ENCODE assay signal across 1 cellular context in the genomic region with DNA sequence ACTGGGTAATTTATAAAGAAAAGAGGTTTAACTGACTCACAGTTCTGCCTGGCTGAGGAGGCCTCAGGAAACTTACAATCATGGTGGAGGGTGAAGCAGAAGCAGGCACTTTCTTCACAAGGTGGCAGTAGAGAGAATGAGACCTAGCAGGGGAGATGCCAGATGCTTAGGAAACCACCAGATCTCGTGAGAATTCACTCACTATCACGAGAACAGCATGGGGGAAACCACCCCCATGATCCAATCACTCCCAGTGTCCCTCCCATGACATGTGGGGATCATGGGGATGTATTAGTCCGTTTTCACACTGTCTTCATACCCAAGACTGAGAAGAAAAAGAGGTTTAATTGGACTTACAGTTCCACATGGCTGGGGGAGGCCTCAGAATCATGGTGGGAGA.
TF ChIP-seq lines count a peak whose summit lies in the region.

No MANE protein-coding gene starts in this region.

TF ChIP-seq in K562, 482 proteins besides CTCF, POLR2A, EP300 and RAD21 (continued from another document):
- TF ChIP-seq, protein P1, sequence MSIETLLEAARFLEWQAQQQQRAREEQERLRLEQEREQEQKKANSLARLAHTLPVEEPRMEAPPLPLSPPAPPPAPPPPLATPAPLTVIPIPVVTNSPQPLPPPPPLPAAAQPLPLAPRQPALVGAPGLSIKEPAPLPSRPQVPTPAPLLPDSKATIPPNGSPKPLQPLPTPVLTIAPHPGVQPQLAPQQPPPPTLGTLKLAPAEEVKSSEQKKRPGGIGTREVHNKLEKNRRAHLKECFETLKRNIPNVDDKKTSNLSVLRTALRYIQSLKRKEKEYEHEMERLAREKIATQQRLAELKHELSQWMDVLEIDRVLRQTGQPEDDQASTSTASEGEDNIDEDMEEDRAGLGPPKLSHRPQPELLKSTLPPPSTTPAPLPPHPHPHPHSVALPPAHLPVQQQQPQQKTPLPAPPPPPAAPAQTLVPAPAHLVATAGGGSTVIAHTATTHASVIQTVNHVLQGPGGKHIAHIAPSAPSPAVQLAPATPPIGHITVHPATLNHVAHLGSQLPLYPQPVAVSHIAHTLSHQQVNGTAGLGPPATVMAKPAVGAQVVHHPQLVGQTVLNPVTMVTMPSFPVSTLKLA (conservative IDR thresholded peaks at IDR 0.05), result peak in 1 of 2 experiments; percentile 60; a peak in 2 of 4 replicates
- TF ChIP-seq ESRRA (IDR thresholded peaks at IDR 0.05; ENCODE audit: borderline replicate concordance, low read depth) (peak; percentile 20; the same call in 1 of the 2 replicates), CHD2 (IDR thresholded peaks at IDR 0.05; ENCODE audit: low read depth, low read length) (peak; percentile 95), CC2D1A (IDR thresholded peaks at IDR 0.05) (peak; percentile 35; the same call in 1 of the 2 replicates), ARHGAP35 (IDR thresholded peaks at IDR 0.05; ENCODE audit: partially characterized antibody) (peak; percentile 88), PKNOX1 (IDR thresholded peaks at IDR 0.05) (peak; percentile 49; the same call in 1 of the 2 replicates), L3MBTL2 (IDR thresholded peaks at IDR 0.05) (peak; percentile 54; the same call in 1 of the 2 replicates), EHMT2 (IDR thresholded peaks at IDR 0.05) (peak; percentile 57; the same call in 1 of the 2 replicates), TRIM24 (IDR thresholded peaks at IDR 0.05) (peak; percentile 25 to 40; a peak in 1 of 4 replicates), ZHX1 (conservative IDR thresholded peaks at IDR 0.05; ENCODE audit: low read length) (0 out of 2 replicates have a peak, but pooled peaks have one; percentile 31), ZNF766 (CRISPR knock-in tag; conservative IDR thresholded peaks at IDR 0.05) (peak; percentile 91), MAZ (CRISPR knock-in tag; conservative IDR thresholded peaks at IDR 0.05 in 1 of 2, IDR thresholded peaks at IDR 0.05 in 1 of 2) (0 out of 4 replicates have a peak, but pooled peaks of 1 of the 2 experiments have one; percentile 22), TFAP4 (CRISPR knock-in tag; IDR thresholded peaks at IDR 0.05; ENCODE audit: borderline replicate concordance) (peak; percentile 28; the same call in 1 of the 2 replicates), RB1 (IDR thresholded peaks at IDR 0.05; ENCODE audit: low read depth) (peak; percentile 9; the same call in 1 of the 2 replicates), CBX1 (IDR thresholded peaks at IDR 0.05; ENCODE audit: low read depth) (peak; percentile 42; the same call in 1 of the 2 replicates)
- TF ChIP-seq, protein P2, sequence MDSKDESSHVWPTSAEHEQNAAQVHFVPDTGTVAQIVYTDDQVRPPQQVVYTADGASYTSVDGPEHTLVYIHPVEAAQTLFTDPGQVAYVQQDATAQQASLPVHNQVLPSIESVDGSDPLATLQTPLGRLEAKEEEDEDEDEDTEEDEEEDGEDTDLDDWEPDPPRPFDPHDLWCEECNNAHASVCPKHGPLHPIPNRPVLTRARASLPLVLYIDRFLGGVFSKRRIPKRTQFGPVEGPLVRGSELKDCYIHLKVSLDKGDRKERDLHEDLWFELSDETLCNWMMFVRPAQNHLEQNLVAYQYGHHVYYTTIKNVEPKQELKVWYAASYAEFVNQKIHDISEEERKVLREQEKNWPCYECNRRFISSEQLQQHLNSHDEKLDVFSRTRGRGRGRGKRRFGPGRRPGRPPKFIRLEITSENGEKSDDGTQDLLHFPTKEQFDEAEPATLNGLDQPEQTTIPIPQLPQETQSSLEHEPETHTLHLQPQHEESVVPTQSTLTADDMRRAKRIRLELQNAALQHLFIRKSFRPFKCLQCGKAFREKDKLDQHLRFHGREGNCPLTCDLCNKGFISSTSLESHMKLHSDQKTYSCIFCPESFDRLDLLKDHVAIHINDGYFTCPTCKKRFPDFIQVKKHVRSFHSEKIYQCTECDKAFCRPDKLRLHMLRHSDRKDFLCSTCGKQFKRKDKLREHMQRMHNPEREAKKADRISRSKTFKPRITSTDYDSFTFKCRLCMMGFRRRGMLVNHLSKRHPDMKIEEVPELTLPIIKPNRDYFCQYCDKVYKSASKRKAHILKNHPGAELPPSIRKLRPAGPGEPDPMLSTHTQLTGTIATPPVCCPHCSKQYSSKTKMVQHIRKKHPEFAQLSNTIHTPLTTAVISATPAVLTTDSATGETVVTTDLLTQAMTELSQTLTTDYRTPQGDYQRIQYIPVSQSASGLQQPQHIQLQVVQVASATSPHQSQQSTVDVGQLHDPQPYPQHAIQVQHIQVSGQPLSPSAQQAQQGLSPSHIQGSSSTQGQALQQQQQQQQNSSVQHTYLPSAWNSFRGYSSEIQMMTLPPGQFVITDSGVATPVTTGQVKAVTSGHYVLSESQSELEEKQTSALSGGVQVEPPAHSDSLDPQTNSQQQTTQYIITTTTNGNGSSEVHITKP (IDR thresholded peaks at IDR 0.05; ENCODE audit: partially characterized antibody), result peak; percentile 41
- TF ChIP-seq, protein P3, sequence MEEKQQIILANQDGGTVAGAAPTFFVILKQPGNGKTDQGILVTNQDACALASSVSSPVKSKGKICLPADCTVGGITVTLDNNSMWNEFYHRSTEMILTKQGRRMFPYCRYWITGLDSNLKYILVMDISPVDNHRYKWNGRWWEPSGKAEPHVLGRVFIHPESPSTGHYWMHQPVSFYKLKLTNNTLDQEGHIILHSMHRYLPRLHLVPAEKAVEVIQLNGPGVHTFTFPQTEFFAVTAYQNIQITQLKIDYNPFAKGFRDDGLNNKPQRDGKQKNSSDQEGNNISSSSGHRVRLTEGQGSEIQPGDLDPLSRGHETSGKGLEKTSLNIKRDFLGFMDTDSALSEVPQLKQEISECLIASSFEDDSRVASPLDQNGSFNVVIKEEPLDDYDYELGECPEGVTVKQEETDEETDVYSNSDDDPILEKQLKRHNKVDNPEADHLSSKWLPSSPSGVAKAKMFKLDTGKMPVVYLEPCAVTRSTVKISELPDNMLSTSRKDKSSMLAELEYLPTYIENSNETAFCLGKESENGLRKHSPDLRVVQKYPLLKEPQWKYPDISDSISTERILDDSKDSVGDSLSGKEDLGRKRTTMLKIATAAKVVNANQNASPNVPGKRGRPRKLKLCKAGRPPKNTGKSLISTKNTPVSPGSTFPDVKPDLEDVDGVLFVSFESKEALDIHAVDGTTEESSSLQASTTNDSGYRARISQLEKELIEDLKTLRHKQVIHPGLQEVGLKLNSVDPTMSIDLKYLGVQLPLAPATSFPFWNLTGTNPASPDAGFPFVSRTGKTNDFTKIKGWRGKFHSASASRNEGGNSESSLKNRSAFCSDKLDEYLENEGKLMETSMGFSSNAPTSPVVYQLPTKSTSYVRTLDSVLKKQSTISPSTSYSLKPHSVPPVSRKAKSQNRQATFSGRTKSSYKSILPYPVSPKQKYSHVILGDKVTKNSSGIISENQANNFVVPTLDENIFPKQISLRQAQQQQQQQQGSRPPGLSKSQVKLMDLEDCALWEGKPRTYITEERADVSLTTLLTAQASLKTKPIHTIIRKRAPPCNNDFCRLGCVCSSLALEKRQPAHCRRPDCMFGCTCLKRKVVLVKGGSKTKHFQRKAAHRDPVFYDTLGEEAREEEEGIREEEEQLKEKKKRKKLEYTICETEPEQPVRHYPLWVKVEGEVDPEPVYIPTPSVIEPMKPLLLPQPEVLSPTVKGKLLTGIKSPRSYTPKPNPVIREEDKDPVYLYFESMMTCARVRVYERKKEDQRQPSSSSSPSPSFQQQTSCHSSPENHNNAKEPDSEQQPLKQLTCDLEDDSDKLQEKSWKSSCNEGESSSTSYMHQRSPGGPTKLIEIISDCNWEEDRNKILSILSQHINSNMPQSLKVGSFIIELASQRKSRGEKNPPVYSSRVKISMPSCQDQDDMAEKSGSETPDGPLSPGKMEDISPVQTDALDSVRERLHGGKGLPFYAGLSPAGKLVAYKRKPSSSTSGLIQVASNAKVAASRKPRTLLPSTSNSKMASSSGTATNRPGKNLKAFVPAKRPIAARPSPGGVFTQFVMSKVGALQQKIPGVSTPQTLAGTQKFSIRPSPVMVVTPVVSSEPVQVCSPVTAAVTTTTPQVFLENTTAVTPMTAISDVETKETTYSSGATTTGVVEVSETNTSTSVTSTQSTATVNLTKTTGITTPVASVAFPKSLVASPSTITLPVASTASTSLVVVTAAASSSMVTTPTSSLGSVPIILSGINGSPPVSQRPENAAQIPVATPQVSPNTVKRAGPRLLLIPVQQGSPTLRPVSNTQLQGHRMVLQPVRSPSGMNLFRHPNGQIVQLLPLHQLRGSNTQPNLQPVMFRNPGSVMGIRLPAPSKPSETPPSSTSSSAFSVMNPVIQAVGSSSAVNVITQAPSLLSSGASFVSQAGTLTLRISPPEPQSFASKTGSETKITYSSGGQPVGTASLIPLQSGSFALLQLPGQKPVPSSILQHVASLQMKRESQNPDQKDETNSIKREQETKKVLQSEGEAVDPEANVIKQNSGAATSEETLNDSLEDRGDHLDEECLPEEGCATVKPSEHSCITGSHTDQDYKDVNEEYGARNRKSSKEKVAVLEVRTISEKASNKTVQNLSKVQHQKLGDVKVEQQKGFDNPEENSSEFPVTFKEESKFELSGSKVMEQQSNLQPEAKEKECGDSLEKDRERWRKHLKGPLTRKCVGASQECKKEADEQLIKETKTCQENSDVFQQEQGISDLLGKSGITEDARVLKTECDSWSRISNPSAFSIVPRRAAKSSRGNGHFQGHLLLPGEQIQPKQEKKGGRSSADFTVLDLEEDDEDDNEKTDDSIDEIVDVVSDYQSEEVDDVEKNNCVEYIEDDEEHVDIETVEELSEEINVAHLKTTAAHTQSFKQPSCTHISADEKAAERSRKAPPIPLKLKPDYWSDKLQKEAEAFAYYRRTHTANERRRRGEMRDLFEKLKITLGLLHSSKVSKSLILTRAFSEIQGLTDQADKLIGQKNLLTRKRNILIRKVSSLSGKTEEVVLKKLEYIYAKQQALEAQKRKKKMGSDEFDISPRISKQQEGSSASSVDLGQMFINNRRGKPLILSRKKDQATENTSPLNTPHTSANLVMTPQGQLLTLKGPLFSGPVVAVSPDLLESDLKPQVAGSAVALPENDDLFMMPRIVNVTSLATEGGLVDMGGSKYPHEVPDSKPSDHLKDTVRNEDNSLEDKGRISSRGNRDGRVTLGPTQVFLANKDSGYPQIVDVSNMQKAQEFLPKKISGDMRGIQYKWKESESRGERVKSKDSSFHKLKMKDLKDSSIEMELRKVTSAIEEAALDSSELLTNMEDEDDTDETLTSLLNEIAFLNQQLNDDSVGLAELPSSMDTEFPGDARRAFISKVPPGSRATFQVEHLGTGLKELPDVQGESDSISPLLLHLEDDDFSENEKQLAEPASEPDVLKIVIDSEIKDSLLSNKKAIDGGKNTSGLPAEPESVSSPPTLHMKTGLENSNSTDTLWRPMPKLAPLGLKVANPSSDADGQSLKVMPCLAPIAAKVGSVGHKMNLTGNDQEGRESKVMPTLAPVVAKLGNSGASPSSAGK (IDR thresholded peaks at IDR 0.05), result peak; percentile 55; the same call in 1 of the 2 replicates
